1 cellular context compared by ENCODE assay signal in the genomic region with DNA sequence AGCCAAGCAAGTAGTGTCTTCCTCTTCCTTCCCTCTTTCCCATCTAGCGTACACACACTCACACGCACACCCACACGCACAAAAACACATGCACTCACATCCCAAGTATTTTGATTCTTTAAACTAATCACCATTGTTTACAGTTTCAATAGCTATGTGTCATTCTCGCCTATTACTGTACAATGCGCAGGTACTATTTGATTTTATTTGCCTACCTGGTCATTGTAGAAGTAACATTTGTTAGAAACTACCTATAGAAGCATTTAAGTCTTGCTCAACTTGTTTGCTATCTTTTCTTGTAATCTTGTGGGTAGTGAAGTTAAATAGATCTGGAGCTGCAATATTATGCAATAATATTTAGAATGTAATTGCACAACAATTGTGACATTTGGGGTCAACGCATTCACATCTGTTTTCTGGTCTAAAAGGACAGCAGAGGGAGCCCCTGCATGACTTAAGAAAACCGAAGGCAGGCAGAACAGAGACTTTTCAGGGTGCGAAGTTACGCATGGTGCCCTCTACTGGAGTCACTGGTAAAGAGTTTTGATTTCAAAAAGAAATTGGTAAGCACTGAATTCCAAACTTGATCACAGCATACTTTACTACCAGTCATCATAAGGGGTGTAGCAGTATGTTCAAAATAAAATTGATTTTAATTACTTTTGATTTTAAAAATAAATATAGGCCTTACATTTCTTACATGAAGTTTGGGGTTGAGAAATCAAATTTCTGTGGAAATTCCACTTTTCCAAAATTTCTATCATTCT.
TF ChIP-seq lines count a peak whose summit lies in the region.

No MANE protein-coding gene starts in this region.

TF ChIP-seq in liver, 16 proteins besides CTCF, POLR2A, EP300 and RAD21 (continued from another document):
- TF ChIP-seq, protein P1, sequence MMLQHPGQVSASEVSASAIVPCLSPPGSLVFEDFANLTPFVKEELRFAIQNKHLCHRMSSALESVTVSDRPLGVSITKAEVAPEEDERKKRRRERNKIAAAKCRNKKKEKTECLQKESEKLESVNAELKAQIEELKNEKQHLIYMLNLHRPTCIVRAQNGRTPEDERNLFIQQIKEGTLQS (IDR thresholded peaks at IDR 0.05) = peak; percentile 56
- TF ChIP-seq YY1 (IDR thresholded peaks at IDR 0.05) (no peak), HNF4G (IDR thresholded peaks at IDR 0.05) (peak; percentile 46), NR2F2 (IDR thresholded peaks at IDR 0.05) (peak; percentile 70), FOXA2 (IDR thresholded peaks at IDR 0.05) (peak; percentile 44), SP1 (IDR thresholded peaks at IDR 0.05) (no peak), HNF4A (conservative IDR thresholded peaks at IDR 0.05) (peak; percentile 60 to 84)
TF ChIP-seq in liver: peak in this region for 9.
